Comparison of ENCODE assay signal across 29 cellular contexts in the genomic region with DNA sequence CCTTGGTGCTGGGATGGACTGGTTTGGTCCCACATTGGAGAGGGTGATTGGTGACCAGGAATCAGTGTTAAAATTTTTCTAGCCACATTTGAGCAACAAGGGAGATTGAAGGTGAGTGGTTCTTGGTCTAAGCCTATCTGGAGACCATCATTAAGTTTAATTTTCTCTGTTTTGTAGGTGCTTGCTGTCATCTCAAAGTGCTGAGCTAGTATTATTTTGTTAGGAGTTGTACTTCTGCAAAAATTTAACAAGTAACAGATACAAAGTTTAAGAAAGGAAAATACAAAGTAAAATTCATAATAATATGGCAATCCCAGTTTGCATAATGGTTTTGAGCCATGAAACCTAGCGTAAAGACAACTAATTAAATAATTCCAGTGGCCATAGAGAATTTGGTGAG.
"Had no signal": no experiment of that assay in that cellular context is flagged by ENCODE, and none has a peak within 500 bp of the region (broad histone marks: within the 10 kb centered on the region; RNA-seq: fewer than 3 reads in every experiment).

No MANE protein-coding gene starts in this region.

- H3K36me3 ChIP-seq: left lung, lower lobe of right lung, ovary, right atrium auricular region, suprapubic skin, thoracic aorta, tibial artery, upper lobe of right lung had no signal

- H3K27me3 Mint-ChIP-seq: naive B cell; progenitor cell of endocrine pancreas; stimulated activated naive CD8-positive, alpha-beta T cell treated with anti-CD3 and anti-CD28 coated beads, Interleukin-15, Interleukin-2, amounts not matched to agents 100 ng/mL and 50 ng/mL, for 24 hours had no signal

- ATAC-seq: left colon, left lung, lower lobe of right lung, sciatic nerve, upper lobe of right lung had no signal

- H3K27ac Mint-ChIP-seq: mesothelial cell of epicardium; nephron; progenitor cell of endocrine pancreas; stimulated activated naive CD8-positive, alpha-beta T cell treated with anti-CD3 and anti-CD28 coated beads, Interleukin-15, Interleukin-2, amounts not matched to agents 100 ng/mL and 50 ng/mL, for 24 hours had no signal

- FAIRE-seq: islet of Langerhans, kidney, urothelium cell line had no signal

- DNase-seq: hippocampal formation; kidney; left colon; left lung; lower lobe of right lung; mesendoderm; naive B cell; nucleus accumbens; ovary; stimulated activated CD4-positive, alpha-beta T cell treated with anti-CD3 and anti-CD28 coated beads, Interleukin-12 subunit alpha, Interleukin-12 subunit beta, amount 100 ng/mL, for 4 hours; stimulated activated CD4-positive, alpha-beta T cell treated with anti-CD3 and anti-CD28 coated beads, Interleukin-15, amount 100 ng/mL, for 24 hours; stimulated activated CD4-positive, alpha-beta T cell treated with anti-CD3 and anti-CD28 coated beads, Interleukin-2, amount 100 ng/mL, for 24 hours; stimulated activated CD4-positive, alpha-beta T cell treated with anti-CD3 and anti-CD28 coated beads, Interleukin-4, amount 100 ng/mL, for 1 hour; stimulated activated naive CD4-positive, alpha-beta T cell; tibial artery; trophoblast cell; upper lobe of right lung had no signal

- H3K4me3 Mint-ChIP-seq: mesothelial cell of epicardium; naive B cell; nephron; neural crest cell; stimulated activated naive CD8-positive, alpha-beta T cell treated with anti-CD3 and anti-CD28 coated beads, Interleukin-15, Interleukin-2, amounts not matched to agents 100 ng/mL and 50 ng/mL, for 24 hours had no signal

- H3K4me1 Mint-ChIP-seq: nephron, neural crest cell had no signal

- H3K4me1 ChIP-seq: left lung, lower lobe of right lung, right atrium auricular region, suprapubic skin, tibial artery, upper lobe of right lung had no signal

- H3K4me3 ChIP-seq: left lung, lower lobe of right lung, ovary, right atrium auricular region, skin epidermis, suprapubic skin, thoracic aorta, tibial artery, upper lobe of right lung had no signal

- H3K27ac ChIP-seq: left lung, lower lobe of right lung, ovary, right atrium auricular region, skin epidermis, suprapubic skin, thoracic aorta, tibial artery, upper lobe of right lung had no signal

- H3K9me3 ChIP-seq: ovary, suprapubic skin had no signal

- H3K27me3 ChIP-seq: left lung, ovary, right atrium auricular region, suprapubic skin, tibial artery, upper lobe of right lung had no signal
